8 cellular contexts compared by ENCODE assay signal in genomic region chr1:30111431-30111830, GRCh38.
DNase-seq lines count a peak whose midpoint lies in the region; ATAC-seq, FAIRE-seq and TF ChIP-seq lines count a peak whose summit lies in the region.

No MANE protein-coding gene starts in this region.

- TF ChIP-seq POLR2A in GM12891 (IDR thresholded peaks at IDR 0.05; ENCODE audit: low read depth, low read length) (no peak), vagina (IDR thresholded peaks at IDR 0.05) (no peak)

- POLR2A ChIA-PET in CD4-positive, alpha-beta memory T cell (lab: Charles Lee; ENCODE audit: partially characterized antibody): no interaction called here

- TF ChIP-seq CTCF in liver (IDR thresholded peaks at IDR 0.05; ENCODE audit: low read depth, low read length, missing input control): peak; percentile 38
- TF ChIP-seq CTCF in vagina (IDR thresholded peaks at IDR 0.05): peak in 2 of 3 experiments; percentile 46 to 52

- H3K4me3 ChIP-seq in liver (ENCODE audit: low read depth in 1 of 3, low read length in 3 of 3) (no peak overlapping the region), vagina (no peak overlapping the region)
- no peak overlapping the region for H3K4me3 ChIP-seq in CD4-positive, alpha-beta memory T cell (ENCODE audit: low read length in 2 of 2)

- no peaks in the 10 kb centered on the region for H3K36me3 Mint-ChIP-seq in CD4-positive, alpha-beta memory T cell

- H3K9ac ChIP-seq in liver (ENCODE audit: low read depth in 1 of 2, low read length in 2 of 2): no peak overlapping the region

- H3K36me3 ChIP-seq in liver (ENCODE audit: control insufficient read depth in 4 of 4, insufficient read depth in 3 of 4, low read depth in 1 of 4, low read length in 3 of 4) (no peaks in the 10 kb centered on the region), vagina (no peaks in the 10 kb centered on the region)
- no peaks in the 10 kb centered on the region for H3K36me3 ChIP-seq in CD4-positive, alpha-beta memory T cell (ENCODE audit: insufficient read depth, low read length)

- peaks cover 27 to 33% of the 10 kb centered on the region in 2 donors for H3K27me3 Mint-ChIP-seq in CD4-positive, alpha-beta memory T cell

- H3K27me3 ChIP-seq in liver (ENCODE audit: control insufficient read depth in 4 of 4, insufficient read depth in 4 of 4, low read length in 3 of 4) (peaks cover 0 to 11% (median 6%) of the 10 kb centered on the region in 4 donors), vagina (no peaks in the 10 kb centered on the region)
- peaks cover 9% of the 10 kb centered on the region for H3K27me3 ChIP-seq in CD4-positive, alpha-beta memory T cell (ENCODE audit: insufficient read depth, low read length)

- CTCF ChIA-PET in CD4-positive, alpha-beta memory T cell (lab: Charles Lee; ENCODE audit: partially characterized antibody): no interaction called here

- H3K27ac ChIP-seq in liver (ENCODE audit: low read depth in 1 of 2, low read length in 2 of 2) (no peak overlapping the region), vagina (no peak overlapping the region)
- H3K27ac ChIP-seq in CD4-positive, alpha-beta memory T cell (ENCODE audit: low read depth, low read length): no peak overlapping the region

- intact Hi-C loops in vagina (cut with DNase I): no loop called here
- intact Hi-C loops in CD4-positive, alpha-beta memory T cell (cut with micrococcal nuclease): no loop called here

- H3K9me3 ChIP-seq in liver (ENCODE audit: control insufficient read depth in 4 of 4, low read length in 3 of 4) (no peaks in the 10 kb centered on the region), vagina (no peaks in the 10 kb centered on the region)
- no peaks in the 10 kb centered on the region for H3K9me3 ChIP-seq in CD4-positive, alpha-beta memory T cell (ENCODE audit: control insufficient read depth in 1 of 2, low read length in 2 of 2)

- DNase-seq in Ammon's horn (ENCODE audit: low spot score) (peak; percentile 74), GM12891 (ENCODE audit: insufficient read length, low spot score) (peak; percentile 42), NCI-H82 treated with DMSO at 0.1 percent for 48 hours (lab: John Stamatoyannopoulos, UW; ENCODE audit: unreplicated experiment) (peak; percentile 35), cerebellar cortex (ENCODE audit: low spot score) (peak; percentile 60), vagina (ENCODE audit: extremely low spot score in 2 of 2) (no peak)
- DNase-seq in CD4-positive, alpha-beta memory T cell: no peak

- peak; percentile 70 to 75 for TF ChIP-seq RAD21 in liver (IDR thresholded peaks at IDR 0.05)

- no peak for ATAC-seq in HG03469 (IDR thresholded peaks at IDR 0.05; ENCODE audit: unreplicated experiment)

- H3K27ac Mint-ChIP-seq in CD4-positive, alpha-beta memory T cell: no peak overlapping the region

- peaks cover 0 to 2% (median under 1%) of the 10 kb centered on the region in 4 donors for H3K4me1 Mint-ChIP-seq in CD4-positive, alpha-beta memory T cell

- H3K4me1 ChIP-seq in liver (ENCODE audit: control insufficient read depth in 4 of 4, insufficient read depth in 4 of 4, low read length in 3 of 4) (no peaks in the 10 kb centered on the region), vagina (peaks cover 5% of the 10 kb centered on the region)
- no peaks in the 10 kb centered on the region for H3K4me1 ChIP-seq in CD4-positive, alpha-beta memory T cell (ENCODE audit: insufficient read depth, low read length)

- no peak for FAIRE-seq in GM12891 (lab: Jason Lieb, UNC)

- no peaks in the 10 kb centered on the region for H3K9me3 Mint-ChIP-seq in CD4-positive, alpha-beta memory T cell

- no peak overlapping the region for H3K4me3 Mint-ChIP-seq in CD4-positive, alpha-beta memory T cell

- 5% methylated on average over 14 of the region's 14 CpGs for whole genome bisulfite sequencing in liver

TF ChIP-seq in GM12891, 5 proteins besides CTCF, POLR2A, EP300 and RAD21:
- TF ChIP-seq TAF1 (IDR thresholded peaks at IDR 0.05; ENCODE audit: low read depth, low read length) (no peak), SPI1 (IDR thresholded peaks at IDR 0.05; ENCODE audit: low read depth, low read length) (no peak), POLR2AphosphoS5 (IDR thresholded peaks at IDR 0.05; ENCODE audit: low read depth, low read length) (no peak), PAX5 (IDR thresholded peaks at IDR 0.05; ENCODE audit: insufficient read depth, low read length, severe bottlenecking) (no peak), POU2F2 (IDR thresholded peaks at IDR 0.05; ENCODE audit: low read depth, low read length) (no peak)
TF ChIP-seq in GM12891: peak in this region for 0.

TF ChIP-seq in liver, 16 proteins besides CTCF, POLR2A, EP300 and RAD21:
- TF ChIP-seq NR2F2 (IDR thresholded peaks at IDR 0.05) (no peak), SP1 (IDR thresholded peaks at IDR 0.05) (no peak)

Comparison
In these comparisons a context has a peak if more than half of its experiments do, and no peak if none do; other contexts are left out.
1. DNase-seq: peak in Ammon's horn (single experiment), GM12891 (single experiment), NCI-H82 treated with DMSO at 0.1 percent for 48 hours (single experiment) and cerebellar cortex (single experiment); none in vagina (0 of 2) and CD4-positive, alpha-beta memory T cell (0 of 5).